Comparison of ENCODE assay signal across 6 cellular contexts in genomic region chr5:131138406-131138805, GRCh38. TPM values are rescaled to one million over a fixed set of nuclear protein-coding genes. Genes with fewer than 3 reads are reported as not detected.
DNase-seq lines count a peak whose midpoint lies in the region; ATAC-seq, FAIRE-seq and TF ChIP-seq lines count a peak whose summit lies in the region.
"Not testable (repeated sequence)": the region's sequence is repeated elsewhere in the genome, so short reads cannot be mapped to it uniquely, and the experiment has no call there.

No MANE protein-coding gene starts in this region.

- not testable (repeated sequence) for FAIRE-seq in K562 (lab: Jason Lieb, UNC)

- not testable (repeated sequence) for H3K27ac ChIP-seq in CD4-positive, alpha-beta memory T cell (ENCODE audit: low read depth, low read length); K562 (ENCODE audit: extremely low read depth, low read depth, low read length)

- BruUV-seq in K562 (replicated peaks; lab: Mats Ljungman, UMichigan): not testable (repeated sequence)

- DNase-seq in CD4-positive, alpha-beta memory T cell: peak; percentile 22 to 42 (median 31)
- DNase-seq in NCI-H82 (lab: John Stamatoyannopoulos, UW) (peak; percentile 6), K562 (ENCODE audit: extremely low read depth in 1 of 4, low spot score in 3 of 4) (peak in 1 of 4 experiments; percentile 21)
- DNase-seq in T-helper 17 cell; activated T-cell treated with anti-CD3 and anti-CD28 coated beads, Interleukin-2, amount 50 U/mL, for 4 hours: not testable (repeated sequence)
- peak; percentile 71 for DNase-seq in activated CD4-positive, alpha-beta T cell treated with anti-CD3 and anti-CD28 coated beads, Interleukin-2, amount 10 ng/mL, durations not matched to agents 24 days and 14 days

- not testable (repeated sequence) for H3K27me3 ChIP-seq in CD4-positive, alpha-beta memory T cell (ENCODE audit: insufficient read depth, low read length); K562 (ENCODE audit: control insufficient read depth in 2 of 2, insufficient read depth in 2 of 2, low read length in 2 of 2)

- CTCF ChIA-PET in CD4-positive, alpha-beta memory T cell (lab: Charles Lee; ENCODE audit: partially characterized antibody): interaction anchor here (1.0 to 1.4 kb wide), 2 partner anchors 14 to 277 kb away, joined by 3 read pairs; no protein-coding TSS in a partner anchor
- CTCF ChIA-PET in K562 (lab: Yijun Ruan, JAX; ENCODE audit: low intra/inter-chr PET ratio): not testable (repeated sequence)

- H3K4me1 ChIP-seq in CD4-positive, alpha-beta memory T cell (ENCODE audit: insufficient read depth, low read length): peaks cover 11% of the 10 kb centered on the region
- H3K4me1 ChIP-seq in K562 (replicated peaks in 1 of 2; ENCODE audit: control insufficient read depth in 2 of 2, insufficient read depth in 2 of 2, low read length in 2 of 2): not testable (repeated sequence)

- POLR2A ChIA-PET in CD4-positive, alpha-beta memory T cell (lab: Charles Lee; ENCODE audit: partially characterized antibody): interaction anchor here (0.5 to 1.8 kb wide), 5 partner anchors 15 to 658 kb away, joined by 3 to 6 read pairs (median 4); partner anchors contain the start of gene FNIP1
- POLR2A ChIA-PET in K562 (lab: Yijun Ruan, JAX): not testable (repeated sequence)

- in situ Hi-C loops in K562 (cut with MboI): not testable (repeated sequence)

- H3K9me3 Mint-ChIP-seq in CD4-positive, alpha-beta memory T cell: peaks cover 2 to 21% (median 6%) of the 10 kb centered on the region in 8 donors
- H3K9me3 Mint-ChIP-seq in activated CD4-positive, alpha-beta T cell treated with anti-CD3 and anti-CD28 coated beads, Interleukin-2, amount 10 ng/mL, durations not matched to agents 24 days and 14 days: peaks cover 12% of the 10 kb centered on the region
- H3K9me3 Mint-ChIP-seq in activated T-cell treated with anti-CD3 and anti-CD28 coated beads, Interleukin-2, amount 50 U/mL, for 4 hours: peaks cover 14% of the 10 kb centered on the region

- H4K20me1 ChIP-seq in K562 (replicated peaks; ENCODE audit: control insufficient read depth, insufficient read depth, low read length): not testable (repeated sequence)

- H3K4me2 ChIP-seq in K562 (ENCODE audit: insufficient read depth, low read length): peak overlapping the region; percentile 68

- intact Hi-C loops in CD4-positive, alpha-beta memory T cell (cut with micrococcal nuclease); activated CD4-positive, alpha-beta T cell treated with anti-CD3 and anti-CD28 coated beads, Interleukin-2, amount 10 ng/mL, durations not matched to agents 24 days and 14 days (cut with micrococcal nuclease); K562 (cut with micrococcal nuclease): not testable (repeated sequence)

- peaks cover 10 to 28% (median 17%) of the 10 kb centered on the region in 4 donors for H3K4me1 Mint-ChIP-seq in CD4-positive, alpha-beta memory T cell
- H3K4me1 Mint-ChIP-seq in T-helper 17 cell; activated CD4-positive, alpha-beta T cell treated with anti-CD3 and anti-CD28 coated beads, Interleukin-2, amount 10 ng/mL, durations not matched to agents 24 days and 14 days: not testable (repeated sequence)
- peaks cover 23% of the 10 kb centered on the region for H3K4me1 Mint-ChIP-seq in activated T-cell treated with anti-CD3 and anti-CD28 coated beads, Interleukin-2, amount 50 U/mL, for 4 hours (ENCODE audit: low read depth)

- H3K27me3 Mint-ChIP-seq in CD4-positive, alpha-beta memory T cell; T-helper 17 cell; activated T-cell treated with anti-CD3 and anti-CD28 coated beads, Interleukin-2, amount 50 U/mL, for 4 hours (ENCODE audit: low read depth): not testable (repeated sequence)
- peaks cover 15% of the 10 kb centered on the region for H3K27me3 Mint-ChIP-seq in activated CD4-positive, alpha-beta T cell treated with anti-CD3 and anti-CD28 coated beads, Interleukin-2, amount 10 ng/mL, durations not matched to agents 24 days and 14 days

- TF ChIP-seq RAD21 in K562 (CRISPR knock-in tag; conservative IDR thresholded peaks at IDR 0.05 in 1 of 2, IDR thresholded peaks at IDR 0.05 in 1 of 2): not testable (repeated sequence)

- H3K4me3 ChIP-seq in CD4-positive, alpha-beta memory T cell (ENCODE audit: low read length in 2 of 2); K562: not testable (repeated sequence)

- peak overlapping the region in 7 of 8 donors; percentile 20 to 63 (median 46) for H3K4me3 Mint-ChIP-seq in CD4-positive, alpha-beta memory T cell
- peak overlapping the region; percentile 37 for H3K4me3 Mint-ChIP-seq in T-helper 17 cell
- H3K4me3 Mint-ChIP-seq in activated CD4-positive, alpha-beta T cell treated with anti-CD3 and anti-CD28 coated beads, Interleukin-2, amount 10 ng/mL, durations not matched to agents 24 days and 14 days: not testable (repeated sequence)
- H3K4me3 Mint-ChIP-seq in activated T-cell treated with anti-CD3 and anti-CD28 coated beads, Interleukin-2, amount 50 U/mL, for 4 hours: peak overlapping the region; percentile 13

- 8% methylated on average over 5 of the region's 5 CpGs for WGBS in K562 (ENCODE audit: insufficient coverage, low coverage, missing lambda C conversion rate)

- H3K9me1 ChIP-seq in K562 (ENCODE audit: control insufficient read depth, insufficient read depth, low read length): not testable (repeated sequence)

- peak overlapping the region; percentile 83; the same call in 1 of the 2 replicates for H2AFZ ChIP-seq in K562 (ENCODE audit: low read depth, low read length)

- H3K79me2 ChIP-seq in K562 (ENCODE audit: control insufficient read depth, insufficient read depth, low read length): not testable (repeated sequence)

- TF ChIP-seq POLR2A in K562 (conservative IDR thresholded peaks at IDR 0.05): not testable (repeated sequence)

- ATAC-seq in T-helper 17 cell; activated T-cell treated with anti-CD3 and anti-CD28 coated beads, Interleukin-2, amount 50 U/mL, for 4 hours: not testable (repeated sequence)
- ATAC-seq in K562: peak; percentile 58

- not testable (repeated sequence) for H3K9me3 ChIP-seq in CD4-positive, alpha-beta memory T cell (ENCODE audit: control insufficient read depth in 1 of 2, low read length in 2 of 2); T-helper 17 cell (ENCODE audit: control insufficient read depth, low read length, poor library complexity, severe bottlenecking); K562 (replicated peaks; ENCODE audit: control insufficient read depth, insufficient read depth, low read depth, low read length)

- not testable (repeated sequence) for H3K9ac ChIP-seq in K562 (ENCODE audit: insufficient read depth in 1 of 2, low read depth in 2 of 2, low read length in 2 of 2)

- peak overlapping the region in 3 of 7 donors; percentile 8 to 57 (median 49) for H3K27ac Mint-ChIP-seq in CD4-positive, alpha-beta memory T cell
- not testable (repeated sequence) for H3K27ac Mint-ChIP-seq in T-helper 17 cell; activated CD4-positive, alpha-beta T cell treated with anti-CD3 and anti-CD28 coated beads, Interleukin-2, amount 10 ng/mL, durations not matched to agents 24 days and 14 days

- TF ChIP-seq CTCF in K562 (IDR thresholded peaks at IDR 0.05 in 2 of 3, conservative IDR thresholded peaks at IDR 0.05 in 1 of 3; ENCODE audit: insufficient read depth in 2 of 3, low read depth in 1 of 3, low read length in 3 of 3): not testable (repeated sequence)

- not testable (repeated sequence) for TF ChIP-seq EP300 in K562 (IDR thresholded peaks at IDR 0.05; ENCODE audit: low read length)

- not testable (repeated sequence) for H3K36me3 Mint-ChIP-seq in CD4-positive, alpha-beta memory T cell; T-helper 17 cell (ENCODE audit: low read depth); activated CD4-positive, alpha-beta T cell treated with anti-CD3 and anti-CD28 coated beads, Interleukin-2, amount 10 ng/mL, durations not matched to agents 24 days and 14 days (ENCODE audit: low read depth); activated T-cell treated with anti-CD3 and anti-CD28 coated beads, Interleukin-2, amount 50 U/mL, for 4 hours (ENCODE audit: insufficient read depth)

- not testable (repeated sequence) for H3K36me3 ChIP-seq in CD4-positive, alpha-beta memory T cell (ENCODE audit: insufficient read depth, low read length); K562 (ENCODE audit: control insufficient read depth, insufficient read depth, low read length)

RNA-seq across cellular contexts. Expression of gene HINT1, which starts 26.6 kb away (rescaled TPM):
- total RNA-seq in CD4-positive, alpha-beta memory T cell: 100 to 1,000 TPM; 278 to 289 TPM
- polyA plus RNA-seq in CD4-positive, alpha-beta memory T cell: 100 to 1,000 TPM; 445 to 559 TPM
- total RNA-seq in T-helper 17 cell (100 to 1,000 TPM; 236 to 264 TPM), K562 (2014; rRNA removed) (377 and 382 TPM in 2 replicates), K562 (2014; rRNA removed; fragmentation: Illumina TruSeq; extraction: Trizol) (401 and 433 TPM in 2 replicates), K562 (2015; rRNA removed; fragmentation: Illumina TruSeq; extraction: Trizol) (460 and 500 TPM in 2 replicates), K562 (2021) (296 and 326 TPM in 2 replicates)
- 280 and 282 TPM in 2 replicates for total RNA-seq in activated CD4-positive, alpha-beta T cell treated with anti-CD3 and anti-CD28 coated beads, Interleukin-2, amount 10 ng/mL, durations not matched to agents 24 days and 14 days
- total RNA-seq in activated T-cell treated with anti-CD3 and anti-CD28 coated beads, Interleukin-2, amount 50 U/mL, for 4 hours: 100 to 1,000 TPM; 291 to 326 (median 308) TPM
- 107 and 146 TPM in 2 replicates for total RNA-seq in K562 (2011; cell fraction: chromatin; rRNA removed; ENCODE audit: low replicate concordance)
- 142 and 143 TPM in 2 replicates for total RNA-seq in K562 (2011; cell fraction: nucleolus; rRNA removed)
- 174 and 224 TPM in 2 replicates for total RNA-seq in K562 (2011; cell fraction: nucleoplasm; rRNA removed)
- polyA plus RNA-seq in K562 (2011; rRNA removed) (922 and 1,017 TPM in 2 replicates), K562 (2014; fragmentation: Illumina TruSeq; extraction: Trizol) (284 and 302 TPM in 2 replicates), K562 (2014; fragmentation: Nextera tagmentation; extraction: Ambion mirVana) (1,000 to 10,000 TPM; 1,005 to 1,027 TPM), K562 (2014; rRNA removed) (596 and 707 TPM in 2 replicates)
- polyA plus RNA-seq in K562 (2011; cell fraction: cytosol; rRNA removed): 360 and 636 TPM in 2 replicates
- 333 and 486 TPM in 2 replicates for polyA plus RNA-seq in K562 (2011; cell fraction: nucleus; rRNA removed)
- 503 and 613 TPM in 2 replicates for polyA plus RNA-seq in K562 (2012)
- 291 and 318 TPM in 2 replicates for polyA minus RNA-seq in K562 (2011; rRNA and poly(A)+ RNA removed)
- polyA minus RNA-seq in K562 (2011; cell fraction: cytosol; rRNA and poly(A)+ RNA removed): 107 and 120 TPM in 2 replicates
- 79.7 and 139 TPM in 2 replicates for polyA minus RNA-seq in K562 (2011; cell fraction: nucleus; rRNA and poly(A)+ RNA removed)

RNA-seq across cellular contexts. Expression of gene LYRM7, which starts 32.3 kb away (rescaled TPM):
- total RNA-seq in CD4-positive, alpha-beta memory T cell: 10 to 100 TPM; 16.7 to 18.4 TPM
- polyA plus RNA-seq in CD4-positive, alpha-beta memory T cell: 10 to 100 TPM in 1 of 2 donors, 1 to 10 TPM in 1; 7.0 to 11.4 TPM
- 1 to 10 TPM; 8.1 to 9.7 TPM for total RNA-seq in T-helper 17 cell
- total RNA-seq in activated CD4-positive, alpha-beta T cell treated with anti-CD3 and anti-CD28 coated beads, Interleukin-2, amount 10 ng/mL, durations not matched to agents 24 days and 14 days: 17.9 and 18.1 TPM in 2 replicates
- total RNA-seq in activated T-cell treated with anti-CD3 and anti-CD28 coated beads, Interleukin-2, amount 50 U/mL, for 4 hours: 10 to 100 TPM; 15.1 to 20.0 (median 18.9) TPM
- 3.4 and 15.9 TPM in 2 replicates for total RNA-seq in K562 (2011; cell fraction: chromatin; rRNA removed; ENCODE audit: low replicate concordance)
- total RNA-seq in K562 (2011; cell fraction: nucleolus; rRNA removed): 2.3 and 5.9 TPM in 2 replicates
- 7.1 and 17.6 TPM in 2 replicates for total RNA-seq in K562 (2011; cell fraction: nucleoplasm; rRNA removed)
- total RNA-seq in K562 (2014; rRNA removed): 16.2 and 22.9 TPM in 2 replicates
- 39.4 and 43.5 TPM in 2 replicates for total RNA-seq in K562 (2014; rRNA removed; fragmentation: Illumina TruSeq; extraction: Trizol)
- 28.1 and 33.3 TPM in 2 replicates for total RNA-seq in K562 (2015; rRNA removed; fragmentation: Illumina TruSeq; extraction: Trizol)
- 27.1 and 32.7 TPM in 2 replicates for total RNA-seq in K562 (2021)
- polyA plus RNA-seq in K562 (2011; rRNA removed): 18.4 and 24.1 TPM in 2 replicates
- polyA plus RNA-seq in K562 (2011; cell fraction: cytosol; rRNA removed): 3.9 and 8.6 TPM in 2 replicates
- polyA plus RNA-seq in K562 (2011; cell fraction: nucleus; rRNA removed): 3.9 and 4.9 TPM in 2 replicates
- 16.2 and 18.8 TPM in 2 replicates for polyA plus RNA-seq in K562 (2012)
- 33.4 and 37.2 TPM in 2 replicates for polyA plus RNA-seq in K562 (2014; fragmentation: Illumina TruSeq; extraction: Trizol)
- polyA plus RNA-seq in K562 (2014; fragmentation: Nextera tagmentation; extraction: Ambion mirVana): 10 to 100 TPM; 53.6 to 70.1 TPM
- polyA plus RNA-seq in K562 (2014; rRNA removed): 24.4 and 28.3 TPM in 2 replicates
- polyA minus RNA-seq in K562 (2011; rRNA and poly(A)+ RNA removed): 11.9 and 12.4 TPM in 2 replicates
- polyA minus RNA-seq in K562 (2011; cell fraction: cytosol; rRNA and poly(A)+ RNA removed): 14.7 and 19.9 TPM in 2 replicates
- polyA minus RNA-seq in K562 (2011; cell fraction: nucleus; rRNA and poly(A)+ RNA removed): 2.0 and 4.0 TPM in 2 replicates
